In genomic region chr11:74135516-74135840, GRCh38 we compare ENCODE assay signal across 2 cellular contexts.
A peak's percentile ranks its signal among the peaks of the same experiment; 100 is the strongest.
TF ChIP-seq lines count a peak whose summit lies in the region.

No MANE protein-coding gene starts in this region.

TF ChIP-seq in A549, 52 proteins besides CTCF, POLR2A, EP300 and RAD21:
- no peak for TF ChIP-seq HOXB13 (CRISPR knock-in tag; IDR thresholded peaks at IDR 0.05; ENCODE audit: low read depth)
- no peak for TF ChIP-seq GATA3 (IDR thresholded peaks at IDR 0.05; ENCODE audit: borderline replicate concordance)
- no peak for TF ChIP-seq BHLHE40 (IDR thresholded peaks at IDR 0.05; ENCODE audit: low read depth, low read length)
- no peak for TF ChIP-seq HOXA7 (CRISPR knock-in tag; IDR thresholded peaks at IDR 0.05)
- TF ChIP-seq, protein P1, sequence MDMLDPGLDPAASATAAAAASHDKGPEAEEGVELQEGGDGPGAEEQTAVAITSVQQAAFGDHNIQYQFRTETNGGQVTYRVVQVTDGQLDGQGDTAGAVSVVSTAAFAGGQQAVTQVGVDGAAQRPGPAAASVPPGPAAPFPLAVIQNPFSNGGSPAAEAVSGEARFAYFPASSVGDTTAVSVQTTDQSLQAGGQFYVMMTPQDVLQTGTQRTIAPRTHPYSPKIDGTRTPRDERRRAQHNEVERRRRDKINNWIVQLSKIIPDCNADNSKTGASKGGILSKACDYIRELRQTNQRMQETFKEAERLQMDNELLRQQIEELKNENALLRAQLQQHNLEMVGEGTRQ (IDR thresholded peaks at IDR 0.05) = no peak
- TF ChIP-seq, protein P2, sequence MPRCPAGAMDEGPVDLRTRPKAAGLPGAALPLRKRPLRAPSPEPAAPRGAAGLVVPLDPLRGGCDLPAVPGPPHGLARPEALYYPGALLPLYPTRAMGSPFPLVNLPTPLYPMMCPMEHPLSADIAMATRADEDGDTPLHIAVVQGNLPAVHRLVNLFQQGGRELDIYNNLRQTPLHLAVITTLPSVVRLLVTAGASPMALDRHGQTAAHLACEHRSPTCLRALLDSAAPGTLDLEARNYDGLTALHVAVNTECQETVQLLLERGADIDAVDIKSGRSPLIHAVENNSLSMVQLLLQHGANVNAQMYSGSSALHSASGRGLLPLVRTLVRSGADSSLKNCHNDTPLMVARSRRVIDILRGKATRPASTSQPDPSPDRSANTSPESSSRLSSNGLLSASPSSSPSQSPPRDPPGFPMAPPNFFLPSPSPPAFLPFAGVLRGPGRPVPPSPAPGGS (IDR thresholded peaks at IDR 0.05) = no peak
- TF ChIP-seq NR3C1 (IDR thresholded peaks at IDR 0.05) = no peak
- no peak for TF ChIP-seq TP53 (CRISPR knock-in tag; IDR thresholded peaks at IDR 0.05)
- no peak for TF ChIP-seq CBX8 (IDR thresholded peaks at IDR 0.05)
- TF ChIP-seq FOSB (CRISPR knock-in tag; IDR thresholded peaks at IDR 0.05) = no peak
- no peak for TF ChIP-seq RNF2 (IDR thresholded peaks at IDR 0.05; ENCODE audit: borderline replicate concordance, low read depth)
- TF ChIP-seq FOXS1 (CRISPR knock-in tag; IDR thresholded peaks at IDR 0.05) = no peak
- TF ChIP-seq HEYL (CRISPR knock-in tag; IDR thresholded peaks at IDR 0.05) = no peak
- TF ChIP-seq EHF (CRISPR knock-in tag; IDR thresholded peaks at IDR 0.05) = no peak
- TF ChIP-seq, protein P3, sequence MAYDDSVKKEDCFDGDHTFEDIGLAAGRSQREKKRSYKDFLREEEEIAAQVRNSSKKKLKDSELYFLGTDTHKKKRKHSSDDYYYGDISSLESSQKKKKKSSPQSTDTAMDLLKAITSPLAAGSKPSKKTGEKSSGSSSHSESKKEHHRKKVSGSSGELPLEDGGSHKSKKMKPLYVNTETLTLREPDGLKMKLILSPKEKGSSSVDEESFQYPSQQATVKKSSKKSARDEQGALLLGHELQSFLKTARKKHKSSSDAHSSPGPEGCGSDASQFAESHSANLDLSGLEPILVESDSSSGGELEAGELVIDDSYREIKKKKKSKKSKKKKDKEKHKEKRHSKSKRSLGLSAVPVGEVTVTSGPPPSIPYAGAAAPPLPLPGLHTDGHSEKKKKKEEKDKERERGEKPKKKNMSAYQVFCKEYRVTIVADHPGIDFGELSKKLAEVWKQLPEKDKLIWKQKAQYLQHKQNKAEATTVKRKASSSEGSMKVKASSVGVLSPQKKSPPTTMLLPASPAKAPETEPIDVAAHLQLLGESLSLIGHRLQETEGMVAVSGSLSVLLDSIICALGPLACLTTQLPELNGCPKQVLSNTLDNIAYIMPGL (CRISPR knock-in tag; IDR thresholded peaks at IDR 0.05; ENCODE audit: borderline replicate concordance) = no peak
- TF ChIP-seq ZC3H11A (IDR thresholded peaks at IDR 0.05) = no peak
- TF ChIP-seq ELK1 (IDR thresholded peaks at IDR 0.05; ENCODE audit: low read depth, low read length) = no peak
- TF ChIP-seq ESRRA (IDR thresholded peaks at IDR 0.05; ENCODE audit: borderline replicate concordance, low read length) = no peak
- TF ChIP-seq ZSCAN20 (CRISPR knock-in tag; IDR thresholded peaks at IDR 0.05) = no peak
- no peak for TF ChIP-seq CHD4 (IDR thresholded peaks at IDR 0.05; ENCODE audit: borderline replicate concordance)

TF ChIP-seq in HCT116, 20 proteins besides CTCF, POLR2A, EP300 and RAD21:
- TF ChIP-seq ZNF274 (IDR thresholded peaks at IDR 0.05; ENCODE audit: low read depth, low read length) (no peak), CBX3 (IDR thresholded peaks at IDR 0.05; ENCODE audit: low read depth) (peak; percentile 0; the same call in 1 of the 2 replicates), EZH2 (IDR thresholded peaks at IDR 0.05) (no peak), JUND (IDR thresholded peaks at IDR 0.05) (0 out of 2 replicates have a peak, but pooled peaks have one; percentile 35), SP1 (IDR thresholded peaks at IDR 0.05; ENCODE audit: low read depth) (peak; percentile 6; the same call in 1 of the 2 replicates)
- TF ChIP-seq, protein P4, sequence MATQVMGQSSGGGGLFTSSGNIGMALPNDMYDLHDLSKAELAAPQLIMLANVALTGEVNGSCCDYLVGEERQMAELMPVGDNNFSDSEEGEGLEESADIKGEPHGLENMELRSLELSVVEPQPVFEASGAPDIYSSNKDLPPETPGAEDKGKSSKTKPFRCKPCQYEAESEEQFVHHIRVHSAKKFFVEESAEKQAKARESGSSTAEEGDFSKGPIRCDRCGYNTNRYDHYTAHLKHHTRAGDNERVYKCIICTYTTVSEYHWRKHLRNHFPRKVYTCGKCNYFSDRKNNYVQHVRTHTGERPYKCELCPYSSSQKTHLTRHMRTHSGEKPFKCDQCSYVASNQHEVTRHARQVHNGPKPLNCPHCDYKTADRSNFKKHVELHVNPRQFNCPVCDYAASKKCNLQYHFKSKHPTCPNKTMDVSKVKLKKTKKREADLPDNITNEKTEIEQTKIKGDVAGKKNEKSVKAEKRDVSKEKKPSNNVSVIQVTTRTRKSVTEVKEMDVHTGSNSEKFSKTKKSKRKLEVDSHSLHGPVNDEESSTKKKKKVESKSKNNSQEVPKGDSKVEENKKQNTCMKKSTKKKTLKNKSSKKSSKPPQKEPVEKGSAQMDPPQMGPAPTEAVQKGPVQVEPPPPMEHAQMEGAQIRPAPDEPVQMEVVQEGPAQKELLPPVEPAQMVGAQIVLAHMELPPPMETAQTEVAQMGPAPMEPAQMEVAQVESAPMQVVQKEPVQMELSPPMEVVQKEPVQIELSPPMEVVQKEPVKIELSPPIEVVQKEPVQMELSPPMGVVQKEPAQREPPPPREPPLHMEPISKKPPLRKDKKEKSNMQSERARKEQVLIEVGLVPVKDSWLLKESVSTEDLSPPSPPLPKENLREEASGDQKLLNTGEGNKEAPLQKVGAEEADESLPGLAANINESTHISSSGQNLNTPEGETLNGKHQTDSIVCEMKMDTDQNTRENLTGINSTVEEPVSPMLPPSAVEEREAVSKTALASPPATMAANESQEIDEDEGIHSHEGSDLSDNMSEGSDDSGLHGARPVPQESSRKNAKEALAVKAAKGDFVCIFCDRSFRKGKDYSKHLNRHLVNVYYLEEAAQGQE (IDR thresholded peaks at IDR 0.05; ENCODE audit: low read depth) = no peak
